In genomic region chr19:39320948-39321831, GRCh38 we compare ENCODE assay signal across 13 cellular contexts. TPM values are rescaled to one million over a fixed set of nuclear protein-coding genes. Genes with fewer than 3 reads are reported as not detected.
DNase-seq lines count a peak whose midpoint lies in the region; ATAC-seq and TF ChIP-seq lines count a peak whose summit lies in the region.
"Had no signal": no experiment of that assay in that cellular context is flagged by ENCODE, and none has a peak within 500 bp of the region (broad histone marks: within the 10 kb centered on the region; RNA-seq: fewer than 3 reads in every experiment).

No MANE protein-coding gene starts in this region.

- DNase-seq in BJ (ENCODE audit: low read depth) (no peak), HCT116 (ENCODE audit: low read depth, low spot score) (no peak), ascending aorta (ENCODE audit: low spot score in 2 of 2) (no peak), NCI-H526 (lab: John Stamatoyannopoulos, UW) (no peak), PC-3 (no peak), SHP77 treated with DMSO at 0.1 percent for 48 hours (lab: John Stamatoyannopoulos, UW) (no peak)
- DNase-seq in natural killer cell treated with Interleukin-12 subunit alpha and Interleukin-12 subunit beta and Interleukin-15 and Interleukin-18, amount 100 ng/mL, for 72 hours (ENCODE audit: low spot score): no peak
- DNase-seq: brain microvascular endothelial cell, NCI-H2081 had no signal

- H3K27ac ChIP-seq in HCT116 (ENCODE audit: low read depth, low read length) (no peak overlapping the region), ascending aorta (no peak overlapping the region), PC-3 (ENCODE audit: low read length) (no peak overlapping the region)
- H3K27ac ChIP-seq: brain microvascular endothelial cell had no signal

- CTCF ChIA-PET in BJ (lab: Yijun Ruan, JAX): no interaction called here
- CTCF ChIA-PET in HCT116 (lab: Charles Lee): no interaction called here
- CTCF ChIA-PET in PC-3 (lab: Charles Lee): no interaction called here

- no peak for TF ChIP-seq POLR2A in HCT116 (IDR thresholded peaks at IDR 0.05; ENCODE audit: borderline replicate concordance, extremely low read depth, insufficient read depth, insufficient read length)

- peak overlapping the region; percentile 87 for H3K4me3 Mint-ChIP-seq in natural killer cell treated with Interleukin-12 subunit alpha and Interleukin-12 subunit beta and Interleukin-15 and Interleukin-18, amount 100 ng/mL, for 72 hours

- H3K4me2 ChIP-seq in HCT116 (ENCODE audit: low read length) (peak overlapping the region; percentile 55), PC-3 (ENCODE audit: low read length) (no peak overlapping the region)

- peaks cover 3 to 23% of the 10 kb centered on the region in 2 experiments; a peak in 3 of 4 replicates for H3K4me1 ChIP-seq in HCT116 (ENCODE audit: control insufficient read depth in 1 of 2, insufficient read depth in 2 of 2, low read length in 2 of 2)
- H3K4me1 ChIP-seq in ascending aorta: peaks cover 4% of the 10 kb centered on the region in 2 donors
- 0 out of 2 replicates have a peak, but pooled peaks cover 4% of the 10 kb centered on the region for H3K4me1 ChIP-seq in PC-3 (ENCODE audit: insufficient read depth, low read length)

- no peak for TF ChIP-seq RAD21 in HCT116 (IDR thresholded peaks at IDR 0.05; ENCODE audit: low read depth)

- TF ChIP-seq CTCF in BJ (IDR thresholded peaks at IDR 0.05; ENCODE audit: insufficient read depth, low read depth, low read length) (no peak), HCT116 (IDR thresholded peaks at IDR 0.05 in 2 of 3, conservative IDR thresholded peaks at IDR 0.05 in 1 of 3; ENCODE audit: borderline replicate concordance in 1 of 3, insufficient read depth in 1 of 3, low read depth in 2 of 3, low read length in 2 of 3) (no peak), ascending aorta (IDR thresholded peaks at IDR 0.05) (no peak), PC-3 (conservative IDR thresholded peaks at IDR 0.05; ENCODE audit: low read depth, low read length) (no peak)

- H3K79me2 ChIP-seq in HCT116 (ENCODE audit: insufficient read depth, low read length) (peaks cover 22% of the 10 kb centered on the region), PC-3 (ENCODE audit: low read length) (peaks cover 12% of the 10 kb centered on the region; the same call in 1 of the 2 replicates)

- H3K4me1 Mint-ChIP-seq in natural killer cell treated with Interleukin-12 subunit alpha and Interleukin-12 subunit beta and Interleukin-15 and Interleukin-18, amount 100 ng/mL, for 72 hours (ENCODE audit: low read depth in 2 of 2): peaks cover 28 to 33% of the 10 kb centered on the region in 2 donors

- intact Hi-C loops in HCT116 (cut with micrococcal nuclease) (no loop called here), ascending aorta (cut with DNase I) (loop anchor here (10.0 kb wide), 1 partner anchor 136 kb away; no protein-coding TSS in a partner anchor), PC-3 (cut with micrococcal nuclease) (loop anchor here (10.0 kb wide), 1 partner anchor 356 kb away; no protein-coding TSS in a partner anchor)

- no peaks in the 10 kb centered on the region for H3F3A ChIP-seq in PC-3 (ENCODE audit: low read length, unreplicated experiment)

- H2AFZ ChIP-seq in HCT116 (ENCODE audit: low read depth, low read length, poor library complexity, severe bottlenecking): peak overlapping the region; percentile 51
- no peak overlapping the region for H2AFZ ChIP-seq in PC-3 (ENCODE audit: low read length)

- H3K36me3 Mint-ChIP-seq in natural killer cell treated with Interleukin-12 subunit alpha and Interleukin-12 subunit beta and Interleukin-15 and Interleukin-18, amount 100 ng/mL, for 72 hours: no peaks in the 10 kb centered on the region

- H3K27me3 ChIP-seq in BJ (ENCODE audit: control insufficient read depth, insufficient read depth, low read length) (peaks cover 13% of the 10 kb centered on the region), HCT116 (ENCODE audit: insufficient read depth, low read length) (no peaks in the 10 kb centered on the region), ascending aorta (no peaks in the 10 kb centered on the region), PC-3 (ENCODE audit: low read length) (no peaks in the 10 kb centered on the region)

- H3K27ac Mint-ChIP-seq in natural killer cell treated with Interleukin-12 subunit alpha and Interleukin-12 subunit beta and Interleukin-15 and Interleukin-18, amount 100 ng/mL, for 72 hours: peak overlapping the region; percentile 53 to 82

- H3K9me3 ChIP-seq in HCT116 (ENCODE audit: control insufficient read depth in 1 of 2, insufficient read depth in 1 of 2, low read depth in 1 of 2, low read length in 2 of 2) (no peaks in the 10 kb centered on the region), ascending aorta (no peaks in the 10 kb centered on the region), PC-3 (ENCODE audit: low read length) (no peaks in the 10 kb centered on the region)

- RAD21 ChIA-PET in HCT116 (lab: Charles Lee; ENCODE audit: low non-redundant PET in 1 of 2, low total read pairs in 2 of 2, uncharacterized antibody in 2 of 2, unreplicated experiment in 2 of 2): no interaction called here

- no peaks in the 10 kb centered on the region for H3K9me3 Mint-ChIP-seq in natural killer cell treated with Interleukin-12 subunit alpha and Interleukin-12 subunit beta and Interleukin-15 and Interleukin-18, amount 100 ng/mL, for 72 hours

- POLR2A ChIA-PET in BJ (lab: Charles Lee): no interaction called here
- POLR2A ChIA-PET in HCT116 (lab: Charles Lee): no interaction called here
- POLR2A ChIA-PET in PC-3 (lab: Charles Lee; ENCODE audit: unreplicated experiment): no interaction called here

- no peaks in the 10 kb centered on the region for H3K27me3 Mint-ChIP-seq in natural killer cell treated with Interleukin-12 subunit alpha and Interleukin-12 subunit beta and Interleukin-15 and Interleukin-18, amount 100 ng/mL, for 72 hours

- H3K9ac ChIP-seq in HCT116 (ENCODE audit: low read length) (no peak overlapping the region), PC-3 (ENCODE audit: low read length) (no peak overlapping the region)

- H3K9me2 ChIP-seq in HCT116 (ENCODE audit: insufficient read depth): no peaks in the 10 kb centered on the region
- no peaks in the 10 kb centered on the region for H3K9me2 ChIP-seq in PC-3 (replicated peaks; ENCODE audit: low read length)

- no peaks in the 10 kb centered on the region for H3K36me3 ChIP-seq in BJ (ENCODE audit: control insufficient read depth, insufficient read depth, low read length)
- H3K36me3 ChIP-seq in HCT116 (ENCODE audit: control insufficient read depth in 1 of 2, insufficient read depth in 2 of 2, low read length in 2 of 2): peaks cover 0 to 7% of the 10 kb centered on the region in 2 experiments; a peak in 2 of 4 replicates
- H3K36me3 ChIP-seq in ascending aorta: no peaks in the 10 kb centered on the region
- H3K36me3 ChIP-seq in PC-3 (ENCODE audit: low read depth, low read length): no peaks in the 10 kb centered on the region
- H3K36me3 ChIP-seq: brain microvascular endothelial cell had no signal

- H4K20me1 ChIP-seq in HCT116 (ENCODE audit: insufficient read depth): no peaks in the 10 kb centered on the region
- H4K20me1 ChIP-seq in PC-3 (ENCODE audit: low read length): no peaks in the 10 kb centered on the region

- ATAC-seq in HCT116 (no peak; the same call in 1 of the 2 replicates), PC-3 (no peak), esophagus mucosa (no peak)
- ATAC-seq in natural killer cell treated with Interleukin-12 subunit alpha and Interleukin-12 subunit beta and Interleukin-15 and Interleukin-18, amount 100 ng/mL, for 72 hours: peak in 1 of 2 donors; percentile 7

- H3K4me3 ChIP-seq in BJ (ENCODE audit: low read depth, low read length) (peak overlapping the region; percentile 4; the same call in 1 of the 2 replicates), HCT116 (replicated peaks in 1 of 2; ENCODE audit: low read depth in 1 of 2, low read length in 2 of 2) (peak overlapping the region; percentile 15 to 18; a peak in 2 of 4 replicates), ascending aorta (peak overlapping the region; percentile 52 to 69), PC-3 (ENCODE audit: low read length) (no peak overlapping the region)

- BruUV-seq in HCT116 (replicated peaks; lab: Mats Ljungman, UMichigan) (no TSS peak), PC-3 (replicated peaks; lab: Mats Ljungman, UMichigan) (no TSS peak)

RNA-seq across cellular contexts. Expression of gene LRFN1, which starts 0.5 kb away (rescaled TPM):
- 0.02 and 0.06 TPM in 2 replicates for polyA plus RNA-seq in BJ (2011; rRNA removed)
- 0.05 TPM in 1 of 2 replicates, not detected in the other for polyA minus RNA-seq in BJ (2011; rRNA and poly(A)+ RNA removed)
- 13.8 TPM for total RNA-seq in HCT116 (2021; ENCODE audit: unreplicated experiment)
- polyA plus RNA-seq in HCT116 (2012): 6.8 and 7.6 TPM in 2 replicates
- total RNA-seq in ascending aorta: not detected
- total RNA-seq in natural killer cell treated with Interleukin-12 subunit alpha and Interleukin-12 subunit beta and Interleukin-15 and Interleukin-18, amount 100 ng/mL, for 72 hours: 1 to 10 TPM; 2.3 to 4.9 TPM
- 3.6 and 6.7 TPM in 2 replicates for total RNA-seq in PC-3 (2014; rRNA removed)
- 0.08 TPM for total RNA-seq in esophagus mucosa

RNA-seq across cellular contexts. Expression of gene GMFG, which starts 14.7 kb away (rescaled TPM):
- polyA plus RNA-seq in BJ (2011; rRNA removed): 0.50 and 0.56 TPM in 2 replicates
- not detected in 2 replicates for polyA minus RNA-seq in BJ (2011; rRNA and poly(A)+ RNA removed)
- 0.61 TPM for total RNA-seq in HCT116 (2021; ENCODE audit: unreplicated experiment)
- 0.16 and 0.33 TPM in 2 replicates for polyA plus RNA-seq in HCT116 (2012)
- total RNA-seq in ascending aorta: 69.2 TPM
- total RNA-seq in natural killer cell treated with Interleukin-12 subunit alpha and Interleukin-12 subunit beta and Interleukin-15 and Interleukin-18, amount 100 ng/mL, for 72 hours: 100 to 1,000 TPM; 185 to 242 TPM
- total RNA-seq in PC-3 (2014; rRNA removed): 0.36 TPM in 1 of 2 replicates, not detected in the other
- total RNA-seq in esophagus mucosa: 2.3 TPM

RNA-seq across cellular contexts. Expression of gene SAMD4B, which starts 21.0 kb away (rescaled TPM):
- polyA plus RNA-seq in BJ (2011; rRNA removed): 45.7 and 75.7 TPM in 2 replicates
- 47.3 and 55.8 TPM in 2 replicates for polyA minus RNA-seq in BJ (2011; rRNA and poly(A)+ RNA removed)
- total RNA-seq in HCT116 (2021; ENCODE audit: unreplicated experiment) (127 TPM), ascending aorta (358 TPM), PC-3 (2014; rRNA removed) (80.4 and 93.8 TPM in 2 replicates), esophagus mucosa (53.3 TPM)
- 151 and 158 TPM in 2 replicates for polyA plus RNA-seq in HCT116 (2012)
- 10 to 100 TPM; 81.4 to 95.5 TPM for total RNA-seq in natural killer cell treated with Interleukin-12 subunit alpha and Interleukin-12 subunit beta and Interleukin-15 and Interleukin-18, amount 100 ng/mL, for 72 hours

RNA-seq across cellular contexts. Expression of gene IFNL1, which starts 25.0 kb away (rescaled TPM):
- polyA plus RNA-seq in BJ (2011; rRNA removed): not detected in 2 replicates
- not detected in 2 replicates for polyA minus RNA-seq in BJ (2011; rRNA and poly(A)+ RNA removed)
- total RNA-seq in HCT116 (2021; ENCODE audit: unreplicated experiment): not detected
- not detected in 2 replicates for polyA plus RNA-seq in HCT116 (2012)
- not detected for total RNA-seq in ascending aorta
- under 1 TPM in 1 of 2 donors, not detected in 1; 0.36 TPM for total RNA-seq in natural killer cell treated with Interleukin-12 subunit alpha and Interleukin-12 subunit beta and Interleukin-15 and Interleukin-18, amount 100 ng/mL, for 72 hours
- total RNA-seq in PC-3 (2014; rRNA removed): not detected in 2 replicates
- not detected for total RNA-seq in esophagus mucosa
- total RNA-seq: Daoy, sciatic nerve had no signal

RNA-seq across cellular contexts. Expression of gene IFNL2, which starts 53.0 kb away (rescaled TPM):
- not detected in 2 replicates for polyA plus RNA-seq in BJ (2011; rRNA removed)
- not detected in 2 replicates for polyA minus RNA-seq in BJ (2011; rRNA and poly(A)+ RNA removed)
- total RNA-seq in HCT116 (2021; ENCODE audit: unreplicated experiment) (not detected), ascending aorta (not detected), PC-3 (2014; rRNA removed) (not detected in 2 replicates), esophagus mucosa (not detected)
- polyA plus RNA-seq in HCT116 (2012): not detected in 2 replicates
- not detected for total RNA-seq in natural killer cell treated with Interleukin-12 subunit alpha and Interleukin-12 subunit beta and Interleukin-15 and Interleukin-18, amount 100 ng/mL, for 72 hours
- total RNA-seq: Daoy; sciatic nerve; T-helper 2 cell treated with Interferon-gamma antibody and Interleukin-4, amounts not matched to agents 100 ng/mL and 5 ng/mL, for 36 hours had no signal

Comparison
In these comparisons a context has a peak if more than half of its experiments do, and no peak if none do; other contexts are left out.
1. RNA of gene GMFG, which starts 14.7 kb away (total RNA-seq): 185 to 242 TPM in natural killer cell treated with Interleukin-12 subunit alpha and Interleukin-12 subunit beta and Interleukin-15 and Interleukin-18, amount 100 ng/mL, for 72 hours and 69.2 TPM in ascending aorta (single experiment); 2.3 TPM in esophagus mucosa (single experiment), 0.61 TPM in HCT116 (single experiment) and 0.36 TPM in PC-3; every median in the first group is over 10 times any median in the second.